16 cellular contexts compared by ENCODE assay signal in the genomic region with DNA sequence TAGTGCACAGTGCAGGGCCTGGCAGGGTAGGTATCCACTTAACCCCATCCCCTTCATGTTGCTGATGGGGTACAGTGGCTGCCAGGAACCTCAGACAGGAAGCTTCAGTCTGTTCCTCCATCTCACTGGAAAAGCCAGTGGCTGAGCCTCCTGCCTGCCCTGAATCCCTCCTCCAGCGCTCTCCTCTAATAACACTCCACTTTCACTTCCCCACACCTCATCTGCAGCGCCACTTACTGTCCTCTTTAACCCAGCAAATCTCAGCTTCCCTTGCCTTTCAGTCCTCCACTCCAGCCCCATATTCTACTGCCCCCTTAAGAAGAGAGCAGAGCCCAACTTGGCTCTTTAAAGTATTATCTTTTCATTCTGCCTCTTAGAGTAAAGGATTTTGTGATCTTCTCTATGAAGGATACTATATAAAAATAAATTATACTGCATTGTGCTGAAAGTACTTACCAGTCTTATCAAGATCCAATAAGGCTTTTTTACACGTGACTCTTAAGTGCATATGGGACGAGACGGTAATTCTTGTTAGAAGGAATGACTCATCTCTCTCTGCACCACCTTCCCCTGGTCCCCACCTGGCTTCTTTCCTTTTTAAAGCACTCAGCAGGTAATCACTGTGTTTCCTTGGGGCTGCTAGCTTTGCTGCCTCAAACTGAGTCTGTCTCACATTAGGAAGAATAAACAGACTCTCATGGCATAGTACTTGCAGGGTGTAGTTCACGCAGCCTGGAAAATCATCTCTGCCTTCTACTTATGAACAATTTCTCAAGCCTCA.
DNase-seq lines count a peak whose midpoint lies in the region; ATAC-seq and TF ChIP-seq lines count a peak whose summit lies in the region.
"Had no signal": no experiment of that assay in that cellular context is flagged by ENCODE, and none has a peak within 500 bp of the region (broad histone marks: within the 10 kb centered on the region; RNA-seq: fewer than 3 reads in every experiment).

No MANE protein-coding gene starts in this region.

- no peaks in the 10 kb centered on the region for H3K9me3 Mint-ChIP-seq in type B pancreatic cell
- no peaks in the 10 kb centered on the region for H3K9me3 Mint-ChIP-seq in endothelial cell (ENCODE audit: unreplicated experiment)

- H3K36me3 Mint-ChIP-seq in type B pancreatic cell (peaks cover 6% of the 10 kb centered on the region), endothelial cell (ENCODE audit: low read depth, unreplicated experiment) (no peaks in the 10 kb centered on the region)

- peaks cover 9% of the 10 kb centered on the region for H3K4me1 ChIP-seq in foreskin keratinocyte
- H3K4me1 ChIP-seq: suprapubic skin had no signal

- peak overlapping the region; percentile 33 for H3K27ac Mint-ChIP-seq in type B pancreatic cell
- no peak overlapping the region for H3K27ac Mint-ChIP-seq in endothelial cell (ENCODE audit: unreplicated experiment)
- H3K27ac Mint-ChIP-seq: B cell had no signal

- no peaks in the 10 kb centered on the region for H3K27me3 Mint-ChIP-seq in type B pancreatic cell
- no peaks in the 10 kb centered on the region for H3K27me3 Mint-ChIP-seq in endothelial cell (ENCODE audit: unreplicated experiment)

- peak; percentile 31 for ATAC-seq in left ventricle myocardium superior
- peak; percentile 88 for ATAC-seq in foreskin keratinocyte

- H3K4me3 Mint-ChIP-seq in type B pancreatic cell: no peak overlapping the region
- no peak overlapping the region for H3K4me3 Mint-ChIP-seq in endothelial cell (ENCODE audit: unreplicated experiment)
- H3K4me3 Mint-ChIP-seq: B cell had no signal

- H3K27me3 ChIP-seq in foreskin keratinocyte: no peaks in the 10 kb centered on the region
- H3K27me3 ChIP-seq: suprapubic skin had no signal

- no peak overlapping the region for H3K27ac ChIP-seq in foreskin keratinocyte
- H3K27ac ChIP-seq: suprapubic skin had no signal

- H3K4me1 Mint-ChIP-seq in type B pancreatic cell (ENCODE audit: unreplicated experiment) (peaks cover 58% of the 10 kb centered on the region), endothelial cell (ENCODE audit: unreplicated experiment) (peaks cover 25% of the 10 kb centered on the region)
- H3K4me1 Mint-ChIP-seq: B cell had no signal

- intact Hi-C loops in left ventricle myocardium superior (cut with micrococcal nuclease) (no loop called here), cardiac septum (cut with DNase I) (no loop called here)

- TF ChIP-seq CTCF in foreskin keratinocyte (conservative IDR thresholded peaks at IDR 0.05): no peak
- no peak for TF ChIP-seq CTCF in type B pancreatic cell (conservative IDR thresholded peaks at IDR 0.05)
- TF ChIP-seq CTCF in endothelial cell (IDR thresholded peaks at IDR 0.05; ENCODE audit: unreplicated experiment): no peak

- DNase-seq in left ventricle myocardium superior (no peak), cardiac septum (ENCODE audit: low spot score) (no peak), NOMO-1 (lab: John Stamatoyannopoulos, UW; ENCODE audit: unreplicated experiment in 2 of 2) (peak; percentile 79 to 80), foreskin keratinocyte (peak in 1 of 2 donors; percentile 33), type B pancreatic cell (ENCODE audit: extremely low spot score, unreplicated experiment) (no peak), endothelial cell (ENCODE audit: low spot score) (no peak), NCI-H446 treated with DMSO at 0.1 percent for 48 hours (lab: John Stamatoyannopoulos, UW) (no peak)
- DNase-seq in activated CD8-positive, alpha-beta memory T cell treated with anti-CD3 and anti-CD28 coated beads, Interleukin-2, amount 50 U/mL, for 48 hours: no peak
- DNase-seq: activated CD4-positive, alpha-beta T cell treated with anti-CD3 and anti-CD28 coated beads for 4 hours; activated naive CD4-positive, alpha-beta T cell treated with anti-CD3 and anti-CD28 coated beads, Interleukin-2, amount 50 U/mL, for 16 hours; cortex of kidney; foreskin melanocyte; NCI-H1105; SK-N-SH had no signal

Comparison
In these comparisons a context has a peak if more than half of its experiments do, and no peak if none do; other contexts are left out.
1. DNase-seq: peak in NOMO-1 (2 of 2); none in left ventricle myocardium superior (single experiment), cardiac septum (single experiment), type B pancreatic cell (single experiment), activated CD8-positive, alpha-beta memory T cell treated with anti-CD3 and anti-CD28 coated beads, Interleukin-2, amount 50 U/mL, for 48 hours (single experiment), endothelial cell (single experiment) and NCI-H446 treated with DMSO at 0.1 percent for 48 hours (single experiment).